15 cellular contexts compared by ENCODE assay signal in genomic region chr6:77986380-77987034, GRCh38.
A peak's percentile ranks its signal among the peaks of the same experiment; 100 is the strongest.
DNase-seq lines count a peak whose midpoint lies in the region; ATAC-seq, FAIRE-seq and TF ChIP-seq lines count a peak whose summit lies in the region.
"Had no signal": no experiment of that assay in that cellular context is flagged by ENCODE, and none has a peak within 500 bp of the region (broad histone marks: within the 10 kb centered on the region; RNA-seq: fewer than 3 reads in every experiment).

No MANE protein-coding gene starts in this region.

- BruUV-seq in Calu3 (replicated peaks; lab: Mats Ljungman, UMichigan) = no TSS peak

- H3K36me3 ChIP-seq in vagina = no peaks in the 10 kb centered on the region

- no peaks in the 10 kb centered on the region for H3K27me3 Mint-ChIP-seq in Calu3 (ENCODE audit: unreplicated experiment)

- H3K4me1 ChIP-seq in vagina = no peaks in the 10 kb centered on the region

- no peaks in the 10 kb centered on the region for H3K4me1 Mint-ChIP-seq in Calu3 (ENCODE audit: low read depth, unreplicated experiment)
- H3K4me1 Mint-ChIP-seq: nephron had no signal

- intact Hi-C loops in Calu3 (cut with micrococcal nuclease; ENCODE audit: unreplicated experiment) = no loop called here
- intact Hi-C loops in vagina (cut with DNase I) = no loop called here

- H3K36me3 Mint-ChIP-seq in Calu3 (ENCODE audit: insufficient read depth, unreplicated experiment) = no peaks in the 10 kb centered on the region

- TF ChIP-seq POLR2A in vagina (IDR thresholded peaks at IDR 0.05) = no peak

- FAIRE-seq in urothelium cell line (lab: Jason Lieb, UNC) = no peak
- FAIRE-seq: colon had no signal

- no peaks in the 10 kb centered on the region for H3K9me3 ChIP-seq in vagina

- TF ChIP-seq CTCF in Calu3 (IDR thresholded peaks at IDR 0.05; ENCODE audit: unreplicated experiment) (no peak), vagina (IDR thresholded peaks at IDR 0.05) (no peak)

- DNase-seq in Calu3 (no peak), DMS79 (lab: John Stamatoyannopoulos, UW) (no peak), vagina (ENCODE audit: extremely low spot score in 2 of 2) (no peak), urothelium cell line (ENCODE audit: low spot score) (no peak)
- DNase-seq: ACHN; activated T-cell treated with anti-CD3 and anti-CD28 coated beads, Interleukin-2, amount 50 U/mL, for 72 hours; amygdala; hypothalamus; NCI-H510A treated with DMSO at 0.1 percent for 48 hours had no signal

- H3K4me3 ChIP-seq in vagina = no peak overlapping the region

- ATAC-seq in GM18499 (IDR thresholded peaks at IDR 0.05; ENCODE audit: insufficient read depth, unreplicated experiment) (peak; percentile 83), GM19397 (IDR thresholded peaks at IDR 0.05; ENCODE audit: unreplicated experiment) (peak; percentile 52), HG02885 (IDR thresholded peaks at IDR 0.05; ENCODE audit: poor library complexity, unreplicated experiment) (peak; percentile 74), HG03460 (IDR thresholded peaks at IDR 0.05; ENCODE audit: unreplicated experiment) (peak; percentile 66)
- ATAC-seq: activated T-cell treated with anti-CD3 and anti-CD28 coated beads, Interleukin-2, amount 50 U/mL, for 72 hours had no signal

- H3K9me3 Mint-ChIP-seq in Calu3 (ENCODE audit: low read depth, unreplicated experiment) = peaks cover 7% of the 10 kb centered on the region

- CTCF ChIA-PET in Calu3 (lab: Charles Lee) = no interaction called here

- no peak overlapping the region for H3K4me3 Mint-ChIP-seq in Calu3 (ENCODE audit: low read depth, unreplicated experiment)
- H3K4me3 Mint-ChIP-seq: activated T-cell treated with anti-CD3 and anti-CD28 coated beads, Interleukin-2, amount 50 U/mL, for 72 hours; nephron had no signal

- no peak overlapping the region for H3K27ac ChIP-seq in vagina

- no peak overlapping the region for H3K27ac Mint-ChIP-seq in Calu3 (ENCODE audit: unreplicated experiment)
- H3K27ac Mint-ChIP-seq: activated T-cell treated with anti-CD3 and anti-CD28 coated beads, Interleukin-2, amount 50 U/mL, for 72 hours; nephron had no signal

- H3K27me3 ChIP-seq in vagina = no peaks in the 10 kb centered on the region
